In the genomic region with DNA sequence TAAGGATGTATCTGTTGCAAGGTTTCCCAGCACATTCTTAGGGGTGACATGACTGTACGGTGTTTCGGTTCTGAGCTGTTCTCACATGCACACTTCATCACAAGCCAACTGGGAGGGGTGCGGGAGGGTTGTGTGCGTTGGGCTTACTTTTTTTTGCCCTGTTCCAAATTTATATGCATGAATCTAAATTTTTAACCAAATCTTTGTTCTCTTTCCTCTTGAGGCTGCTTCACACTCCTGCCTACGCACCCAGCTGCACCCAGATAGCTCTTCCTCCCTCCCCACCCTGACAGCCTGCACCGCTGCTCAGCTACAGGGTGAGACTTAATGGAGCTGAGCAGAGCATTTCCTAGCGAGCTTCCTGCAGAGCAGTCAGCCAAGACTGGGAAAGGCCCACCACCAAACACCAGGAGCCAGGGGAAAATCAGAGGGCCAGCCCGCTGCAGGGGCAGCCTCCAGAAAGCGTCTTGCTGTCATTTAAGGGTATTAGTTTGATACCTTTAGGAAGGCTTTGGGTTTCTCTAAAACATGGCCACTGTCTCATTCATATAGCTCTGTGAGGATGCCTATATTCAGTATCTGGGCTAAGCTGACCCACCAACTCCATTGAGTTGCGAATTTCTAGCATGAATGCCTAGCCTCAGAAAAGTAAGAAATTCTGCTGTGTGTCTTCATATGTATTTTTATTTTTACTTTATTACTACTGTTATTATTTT, we compare ENCODE assay signal across 9 cellular contexts.
DNase-seq lines count a peak whose midpoint lies in the region; ATAC-seq and TF ChIP-seq lines count a peak whose summit lies in the region.
"Had no signal": no experiment of that assay in that cellular context is flagged by ENCODE, and none has a peak within 500 bp of the region (broad histone marks: within the 10 kb centered on the region; RNA-seq: fewer than 3 reads in every experiment).

No MANE protein-coding gene starts in this region.

- TF ChIP-seq POLR2A in sigmoid colon (IDR thresholded peaks at IDR 0.05): no peak

- no peak overlapping the region for H3K27ac ChIP-seq in sigmoid colon

- H3K9me3 ChIP-seq in sigmoid colon: no peaks in the 10 kb centered on the region

- ATAC-seq in HG02571 (IDR thresholded peaks at IDR 0.05; ENCODE audit: unreplicated experiment) (peak; percentile 88), HG03575 (IDR thresholded peaks at IDR 0.05; ENCODE audit: extremely low read depth, insufficient number of reproducible peaks, low FRiP score, unreplicated experiment) (peak; percentile 92)

- TF ChIP-seq CTCF in sigmoid colon (IDR thresholded peaks at IDR 0.05): no peak

- no peaks in the 10 kb centered on the region for H3K27me3 ChIP-seq in sigmoid colon

- no peak for TF ChIP-seq EP300 in sigmoid colon (IDR thresholded peaks at IDR 0.05)

- peak; percentile 47 for DNase-seq in activated CD4-positive, alpha-beta T cell treated with anti-CD3 and anti-CD28 coated beads for 48 hours
- no peak for DNase-seq in activated CD4-positive, alpha-beta T cell treated with anti-CD3 and anti-CD28 coated beads for 1 hour
- DNase-seq in stimulated activated CD4-positive, alpha-beta T cell treated with anti-CD3 and anti-CD28 coated beads, Interleukin-4, amount 100 ng/mL, for 24 hours: peak; percentile 3
- no peak for DNase-seq in sigmoid colon
- DNase-seq in A172 (ENCODE audit: low spot score): no peak
- no peak for DNase-seq in NCI-H345 (lab: John Stamatoyannopoulos, UW)
- DNase-seq: mammary epithelial cell had no signal

- no peak overlapping the region for H3K4me3 ChIP-seq in sigmoid colon

- H3K4me1 ChIP-seq in sigmoid colon: no peaks in the 10 kb centered on the region

- intact Hi-C loops in sigmoid colon (cut with DNase I): no loop called here

- H3K36me3 ChIP-seq in sigmoid colon: no peaks in the 10 kb centered on the region

- WGBS in sigmoid colon, 2 donors: 61 to 91% methylated on average over 10 of the region's 10 CpGs

Comparison
In these comparisons a context has a peak if more than half of its experiments do, and no peak if none do; other contexts are left out.
1. DNase-seq: peak in activated CD4-positive, alpha-beta T cell treated with anti-CD3 and anti-CD28 coated beads for 48 hours (single experiment) and stimulated activated CD4-positive, alpha-beta T cell treated with anti-CD3 and anti-CD28 coated beads, Interleukin-4, amount 100 ng/mL, for 24 hours (single experiment); none in activated CD4-positive, alpha-beta T cell treated with anti-CD3 and anti-CD28 coated beads for 1 hour (single experiment), sigmoid colon (single experiment), A172 (single experiment) and NCI-H345 (single experiment).